In the genomic region with DNA sequence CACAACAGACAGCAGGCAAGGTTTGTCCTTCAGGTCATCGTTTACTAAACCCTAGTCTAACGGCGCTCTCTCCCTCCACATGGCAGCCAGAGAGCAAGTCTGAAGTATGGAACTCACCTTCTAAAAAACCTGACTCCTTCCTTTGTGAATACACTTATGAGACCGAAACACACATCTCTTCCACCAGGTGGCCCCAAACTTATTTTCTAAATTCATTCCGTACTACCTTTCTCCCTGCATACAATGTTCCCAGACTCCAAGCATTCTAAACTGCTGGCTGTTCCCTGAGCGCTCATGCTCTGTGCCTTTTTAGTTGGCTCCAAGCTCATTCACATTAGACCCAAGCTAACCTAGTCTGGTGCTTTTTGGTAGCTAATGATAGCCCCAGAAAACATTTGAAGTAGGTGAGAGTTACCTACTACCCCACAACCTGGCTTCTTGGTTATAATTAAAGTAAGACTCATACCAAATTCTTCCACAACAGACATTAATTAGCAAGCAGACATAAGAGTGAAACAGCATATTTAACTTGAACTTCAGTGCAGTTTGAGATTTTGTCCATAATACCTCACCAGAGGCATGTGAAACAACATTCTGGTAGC, we compare ENCODE assay signal across 8 cellular contexts.
DNase-seq lines count a peak whose midpoint lies in the region; ATAC-seq and TF ChIP-seq lines count a peak whose summit lies in the region.

No MANE protein-coding gene starts in this region.

- H3K36me3 ChIP-seq in HEK293 (ENCODE audit: control insufficient read depth in 2 of 2, insufficient read depth in 1 of 2, low read length in 2 of 2) (no peaks in the 10 kb centered on the region), iPS DF 6.9 (ENCODE audit: control insufficient read depth, insufficient read depth, low read length) (no peaks in the 10 kb centered on the region), thyroid gland (no peaks in the 10 kb centered on the region)

- H3K27ac ChIP-seq in HEK293 (ENCODE audit: extremely low read depth, low read depth, low read length) = no peak overlapping the region
- no peak overlapping the region for H3K27ac ChIP-seq in iPS DF 6.9 (ENCODE audit: low read length)
- H3K27ac ChIP-seq in thyroid gland = no peak overlapping the region

- DNase-seq in GM03348 (ENCODE audit: low spot score) = peak; percentile 66
- DNase-seq in NCI-H2029 (lab: John Stamatoyannopoulos, UW) = peak; percentile 22
- peak; percentile 62 for DNase-seq in amniotic stem cell (lab: John Stamatoyannopoulos, UW)
- DNase-seq in iPS DF 6.9 (ENCODE audit: low read depth, low spot score) = peak; percentile 37
- DNase-seq in thyroid gland = peak; percentile 59 to 60
- no peak for DNase-seq in activated T-cell treated with anti-CD3 and anti-CD28 coated beads, Interleukin-2, amount 50 U/mL, for 4 hours
- no peak for DNase-seq in activated gamma-delta T cell treated with Interleukin-2 at 50 U/mL for 16 hours

- WGBS in iPS DF 6.9 (ENCODE audit: insufficient coverage, insufficient read length) = no CpG with 5 or more reads among the region's 6 CpGs
- 20 to 36% methylated on average over 5 to 6 of the region's 6 CpGs for WGBS in thyroid gland, 2 donors

- no peak overlapping the region for H3K4me3 Mint-ChIP-seq in activated T-cell treated with anti-CD3 and anti-CD28 coated beads, Interleukin-2, amount 50 U/mL, for 4 hours

- intact Hi-C loops in thyroid gland (cut with DNase I) = loop anchor here (10.0 kb wide), 1 partner anchor 234 kb away; no protein-coding TSS in a partner anchor

- H3K4me1 ChIP-seq in HEK293 (ENCODE audit: control insufficient read depth, insufficient read depth, low read length) (peaks cover 7% of the 10 kb centered on the region; the same call in 1 of the 2 replicates), iPS DF 6.9 (ENCODE audit: control insufficient read depth, insufficient read depth, low read length) (no peaks in the 10 kb centered on the region), thyroid gland (peaks cover 15 to 16% of the 10 kb centered on the region in 2 donors)

- POLR2A ChIA-PET in HEK293 (lab: Yijun Ruan, JAX) = no interaction called here

- peaks cover 9% of the 10 kb centered on the region for H3K27me3 Mint-ChIP-seq in activated T-cell treated with anti-CD3 and anti-CD28 coated beads, Interleukin-2, amount 50 U/mL, for 4 hours (ENCODE audit: low read depth)

- no peak for TF ChIP-seq POLR2A in thyroid gland (IDR thresholded peaks at IDR 0.05)

- H3K9me3 ChIP-seq in HEK293 (ENCODE audit: control insufficient read depth, insufficient read depth, low read depth, low read length) (no peaks in the 10 kb centered on the region), iPS DF 6.9 (ENCODE audit: control insufficient read depth, insufficient read depth, low read length) (no peaks in the 10 kb centered on the region), thyroid gland (no peaks in the 10 kb centered on the region)

- H3K36me3 Mint-ChIP-seq in activated T-cell treated with anti-CD3 and anti-CD28 coated beads, Interleukin-2, amount 50 U/mL, for 4 hours (ENCODE audit: insufficient read depth) = no peaks in the 10 kb centered on the region

- H3K4me3 ChIP-seq in HEK293 (ENCODE audit: low read depth, low read length) (no peak overlapping the region), iPS DF 6.9 (ENCODE audit: low read length) (no peak overlapping the region), thyroid gland (replicated peaks in 1 of 3) (no peak overlapping the region)

- H3K27me3 ChIP-seq in iPS DF 6.9 (ENCODE audit: control insufficient read depth, insufficient read depth, low read length) (no peaks in the 10 kb centered on the region), thyroid gland (no peaks in the 10 kb centered on the region)

- TF ChIP-seq CTCF in HEK293 (tag by site-specific recombination; IDR thresholded peaks at IDR 0.05) = peak; percentile 35; the same call in 1 of the 2 replicates
- TF ChIP-seq CTCF in thyroid gland (IDR thresholded peaks at IDR 0.05) = peak; percentile 24 to 76 (median 57)

- CTCF ChIA-PET in HEK293 (lab: Yijun Ruan, JAX) = interaction anchor here (0.6 to 5.7 kb wide), 15 partner anchors 13 to 856 kb away, joined by 3 to 44 read pairs (median 4); no protein-coding TSS in a partner anchor

- ATAC-seq in activated T-cell treated with anti-CD3 and anti-CD28 coated beads, Interleukin-2, amount 50 U/mL, for 4 hours = no peak

- H3K4me1 Mint-ChIP-seq in activated T-cell treated with anti-CD3 and anti-CD28 coated beads, Interleukin-2, amount 50 U/mL, for 4 hours (ENCODE audit: low read depth) = no peaks in the 10 kb centered on the region

- no peaks in the 10 kb centered on the region for H3K9me3 Mint-ChIP-seq in activated T-cell treated with anti-CD3 and anti-CD28 coated beads, Interleukin-2, amount 50 U/mL, for 4 hours

TF ChIP-seq in HEK293, 187 proteins besides CTCF, POLR2A, EP300 and RAD21:
- TF ChIP-seq ZNF629 (tag by site-specific recombination; IDR thresholded peaks at IDR 0.05) = no peak
- 0 out of 2 replicates have a peak, but pooled peaks have one; percentile 12 for TF ChIP-seq ZNF341 (tag by site-specific recombination; IDR thresholded peaks at IDR 0.05; ENCODE audit: low read depth)
- TF ChIP-seq PRDM1 (tag by site-specific recombination; IDR thresholded peaks at IDR 0.05) = 0 out of 2 replicates have a peak, but pooled peaks have one; percentile 57
- TF ChIP-seq ZNF600 (tag by site-specific recombination; IDR thresholded peaks at IDR 0.05) = 0 out of 2 replicates have a peak, but pooled peaks have one; percentile 37
- peak; percentile 60 for TF ChIP-seq ZNF654 (tag by site-specific recombination; IDR thresholded peaks at IDR 0.05; ENCODE audit: low read depth)
- TF ChIP-seq, protein P1, sequence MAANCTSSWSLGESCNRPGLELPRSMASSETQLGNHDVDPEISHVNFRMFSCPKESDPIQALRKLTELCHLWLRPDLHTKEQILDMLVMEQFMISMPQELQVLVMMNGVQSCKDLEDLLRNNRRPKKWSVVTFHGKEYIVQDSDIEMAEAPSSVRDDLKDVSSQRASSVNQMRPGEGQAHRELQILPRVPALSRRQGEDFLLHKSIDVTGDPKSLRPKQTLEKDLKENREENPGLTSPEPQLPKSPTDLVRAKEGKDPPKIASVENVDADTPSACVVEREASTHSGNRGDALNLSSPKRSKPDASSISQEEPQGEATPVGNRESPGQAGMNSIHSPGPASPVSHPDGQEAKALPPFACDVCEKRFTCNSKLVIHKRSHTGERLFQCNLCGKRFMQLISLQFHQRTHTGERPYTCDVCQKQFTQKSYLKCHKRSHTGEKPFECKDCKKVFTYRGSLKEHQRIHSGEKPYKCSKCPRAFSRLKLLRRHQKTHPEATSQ (tag by site-specific recombination; IDR thresholded peaks at IDR 0.05) = no peak

Comparison
In these comparisons a context has a peak if more than half of its experiments do, and no peak if none do; other contexts are left out.
1. DNase-seq: peak in GM03348 (single experiment), NCI-H2029 (single experiment), amniotic stem cell (single experiment), iPS DF 6.9 (single experiment) and thyroid gland (2 of 2); none in activated T-cell treated with anti-CD3 and anti-CD28 coated beads, Interleukin-2, amount 50 U/mL, for 4 hours (single experiment) and activated gamma-delta T cell treated with Interleukin-2 at 50 U/mL for 16 hours (single experiment).